In genomic region chr21:17733209-17733608, GRCh38 we compare ENCODE assay signal across 28 cellular contexts.
"Had no signal": no experiment of that assay in that cellular context is flagged by ENCODE, and none has a peak within 500 bp of the region (broad histone marks: within the 10 kb centered on the region; RNA-seq: fewer than 3 reads in every experiment).

No MANE protein-coding gene starts in this region.

- FAIRE-seq: urothelium cell line had no signal

- H3K27ac ChIP-seq: stomach, suprapubic skin, testis, thoracic aorta, thyroid gland, tibial artery, tibial nerve, transverse colon, upper lobe of left lung, upper lobe of right lung, uterus, vagina had no signal

- H3K4me3 Mint-ChIP-seq: stimulated activated memory B cell treated with anti-CD40 and anti-IgM and Interleukin-4, amounts not matched to agents 10 μg/mL and 1 μg/mL and 100 μg/mL, for 72 hours; stimulated activated naive B cell treated with anti-CD40 and anti-IgM and Interleukin-4, amounts not matched to agents 10 μg/mL and 1 μg/mL and 100 μg/mL, for 72 hours; stimulated activated naive CD8-positive, alpha-beta T cell treated with anti-CD3 and anti-CD28 coated beads, Interleukin-15, amount 100 ng/mL, for 72 hours; stimulated activated naive CD8-positive, alpha-beta T cell treated with anti-CD3 and anti-CD28 coated beads, Interleukin-15, Interleukin-2, amounts not matched to agents 100 ng/mL and 50 ng/mL, for 24 hours; type B pancreatic cell had no signal

- H3K27me3 Mint-ChIP-seq: stimulated activated memory B cell treated with anti-CD40 and anti-IgM and Interleukin-4, amounts not matched to agents 10 μg/mL and 1 μg/mL and 100 μg/mL, for 72 hours; stimulated activated naive CD8-positive, alpha-beta T cell treated with anti-CD3 and anti-CD28 coated beads, Interleukin-15, amount 100 ng/mL, for 72 hours; stimulated activated naive CD8-positive, alpha-beta T cell treated with anti-CD3 and anti-CD28 coated beads, Interleukin-15, Interleukin-2, amounts not matched to agents 100 ng/mL and 50 ng/mL, for 24 hours had no signal

- H3K4me3 ChIP-seq: stomach, suprapubic skin, testis, thoracic aorta, thyroid gland, tibial artery, tibial nerve, transverse colon, upper lobe of left lung, upper lobe of right lung, uterus, vagina had no signal

- H3K9me3 Mint-ChIP-seq: stimulated activated naive B cell treated with anti-CD40 and anti-IgM and Interleukin-4, amounts not matched to agents 10 μg/mL and 1 μg/mL and 100 μg/mL, for 72 hours; stimulated activated naive CD8-positive, alpha-beta T cell treated with anti-CD3 and anti-CD28 coated beads, Interleukin-15, Interleukin-2, amounts not matched to agents 100 ng/mL and 50 ng/mL, for 24 hours had no signal

- H3K36me3 Mint-ChIP-seq: stimulated activated memory B cell treated with anti-CD40 and anti-IgM and Interleukin-4, amounts not matched to agents 10 μg/mL and 1 μg/mL and 100 μg/mL, for 72 hours; stimulated activated naive B cell treated with anti-CD40 and anti-IgM and Interleukin-4, amounts not matched to agents 10 μg/mL and 1 μg/mL and 100 μg/mL, for 72 hours; type B pancreatic cell had no signal

- H3K27me3 ChIP-seq: stomach, suprapubic skin, testis, thyroid gland, tibial artery, tibial nerve, transverse colon, upper lobe of left lung, upper lobe of right lung, uterus, vagina had no signal

- DNase-seq: stimulated activated CD4-positive, alpha-beta T cell treated with anti-CD3 and anti-CD28 coated beads, Interleukin-2, amount 100 ng/mL, for 48 hours; stimulated activated CD4-positive, alpha-beta T cell treated with anti-CD3 and anti-CD28 coated beads, Interleukin-4, amount 100 ng/mL, for 1 hour; stimulated activated CD4-positive, alpha-beta T cell treated with anti-CD3 and anti-CD28 coated beads, Interleukin-4, amount 100 ng/mL, for 24 hours; stimulated activated CD4-positive, alpha-beta T cell treated with anti-CD3 and anti-CD28 coated beads, Interleukin-4, amount 100 ng/mL, for 4 hours; stimulated activated CD8-positive, alpha-beta memory T cell treated with anti-CD3 and anti-CD28 coated beads, Interleukin-4, amount 100 ng/mL, for 48 hours; stimulated activated naive B cell treated with anti-CD40 and anti-IgM and Interleukin-4, amounts not matched to agents 10 μg/mL and 1 μg/mL and 100 μg/mL, for 72 hours; stimulated activated naive CD4-positive, alpha-beta T cell; stimulated activated naive CD4-positive, alpha-beta T cell treated with Interleukin-2 at 50 U/mL for 16 hours; stimulated activated naive CD8-positive, alpha-beta T cell treated with anti-CD3 and anti-CD28 coated beads, Interleukin-15, amount 100 ng/mL, for 72 hours; stimulated activated naive CD8-positive, alpha-beta T cell treated with anti-CD3 and anti-CD28 coated beads, Interleukin-15, Interleukin-2, amounts not matched to agents 100 U/mL and 50 U/mL, for 24 hours; stomach; substantia nigra; testis; thyroid gland; tibial artery; transverse colon; trophoblast cell; upper lobe of left lung; upper lobe of right lung; uterus had no signal

- H3K4me1 Mint-ChIP-seq: stimulated activated memory B cell treated with anti-CD40 and anti-IgM and Interleukin-4, amounts not matched to agents 10 μg/mL and 1 μg/mL and 100 μg/mL, for 72 hours; stimulated activated naive B cell treated with anti-CD40 and anti-IgM and Interleukin-4, amounts not matched to agents 10 μg/mL and 1 μg/mL and 100 μg/mL, for 72 hours had no signal

- H3K27ac Mint-ChIP-seq: stimulated activated memory B cell treated with anti-CD40 and anti-IgM and Interleukin-4, amounts not matched to agents 10 μg/mL and 1 μg/mL and 100 μg/mL, for 72 hours; stimulated activated naive B cell treated with anti-CD40 and anti-IgM and Interleukin-4, amounts not matched to agents 10 μg/mL and 1 μg/mL and 100 μg/mL, for 72 hours; stimulated activated naive CD8-positive, alpha-beta T cell treated with anti-CD3 and anti-CD28 coated beads, Interleukin-15, amount 100 ng/mL, for 72 hours; stimulated activated naive CD8-positive, alpha-beta T cell treated with anti-CD3 and anti-CD28 coated beads, Interleukin-15, Interleukin-2, amounts not matched to agents 100 ng/mL and 50 ng/mL, for 24 hours; type B pancreatic cell had no signal

- H3K36me3 ChIP-seq: stomach, suprapubic skin, thoracic aorta, thyroid gland, tibial artery, tibial nerve, transverse colon, upper lobe of left lung, upper lobe of right lung, uterus, vagina had no signal

- ATAC-seq: stimulated activated memory B cell treated with anti-CD40 and anti-IgM and Interleukin-4, amounts not matched to agents 10 μg/mL and 1 μg/mL and 100 μg/mL, for 72 hours; stimulated activated naive B cell treated with anti-CD40 and anti-IgM and Interleukin-4, amounts not matched to agents 10 μg/mL and 1 μg/mL and 100 μg/mL, for 72 hours; stimulated activated naive CD8-positive, alpha-beta T cell treated with anti-CD3 and anti-CD28 coated beads, Interleukin-15, amount 100 ng/mL, for 72 hours; stimulated activated naive CD8-positive, alpha-beta T cell treated with anti-CD3 and anti-CD28 coated beads, Interleukin-15, Interleukin-2, amounts not matched to agents 100 U/mL and 50 U/mL, for 24 hours; upper lobe of right lung had no signal

- H3K4me1 ChIP-seq: testis, thyroid gland, transverse colon, uterus, vagina had no signal

- H3K9me3 ChIP-seq: stomach, suprapubic skin, testis, thoracic aorta, thyroid gland, tibial artery, tibial nerve, transverse colon, upper lobe of left lung, upper lobe of right lung, uterus, vagina had no signal
